33 cellular contexts compared by ENCODE assay signal in genomic region chr2:45484965-45485364, GRCh38.
"Had no signal": no experiment of that assay in that cellular context is flagged by ENCODE, and none has a peak within 500 bp of the region (broad histone marks: within the 10 kb centered on the region; RNA-seq: fewer than 3 reads in every experiment).

No MANE protein-coding gene starts in this region.

- H3K27ac ChIP-seq: adrenal gland, body of pancreas, brain microvascular endothelial cell, breast epithelium, VCaP had no signal

- FAIRE-seq: astrocyte, TTC549 had no signal

- H3K9me3 ChIP-seq: adrenal gland, body of pancreas, breast epithelium had no signal

- H3K4me1 ChIP-seq: adrenal gland, body of pancreas, breast epithelium had no signal

- H3K27me3 ChIP-seq: adrenal gland, body of pancreas, brain microvascular endothelial cell, breast epithelium had no signal

- ATAC-seq: activated CD8-positive, alpha-beta T cell treated with anti-CD3 and anti-CD28 coated beads for 36 hours; activated naive CD4-positive, alpha-beta T cell treated with anti-CD3 and anti-CD28 coated beads, Interleukin-2, amount 50 U/mL, for 72 hours; activated T-cell treated with anti-CD3 and anti-CD28 coated beads, Interleukin-2, amount 50 U/mL, for 4 hours; activated T-cell treated with anti-CD3 and anti-CD28 coated beads, Interleukin-2, amount 50 U/mL, for 72 hours; activated T-helper 17 cell treated with anti-CD3 and anti-CD28 coated beads, Interleukin-2, amount 50 U/mL, for 72 hours; body of pancreas had no signal

- H3K4me3 ChIP-seq: adrenal gland, body of pancreas, breast epithelium had no signal

- H3K36me3 ChIP-seq: adrenal gland, brain microvascular endothelial cell, breast epithelium had no signal

- DNase-seq: activated B cell treated with CpG ODN at 0.5 μM for 24 hours; activated CD4-positive, alpha-beta memory T cell treated with anti-CD3 and anti-CD28 coated beads for 36 hours; activated CD4-positive, alpha-beta T cell treated with anti-CD3 and anti-CD28 coated beads for 4 hours; activated CD4-positive, alpha-beta T cell treated with anti-CD3 and anti-CD28 coated beads, Interleukin-2, amount 10 ng/mL, durations not matched to agents 24 days and 14 days; activated CD4-positive, alpha-beta T cell treated with anti-CD3 and anti-CD28 coated beads, Interleukin-2, amount 50 U/mL, for 1 hour; activated CD4-positive, alpha-beta T cell treated with anti-CD3 and anti-CD28 coated beads, Interleukin-2, amount 50 U/mL, for 4 hours; activated CD4-positive, CD25-positive, alpha-beta regulatory T cell treated with anti-CD3 and anti-CD28 coated beads, Interleukin-2, amount 50 U/mL, for 72 hours; activated CD8-positive, alpha-beta memory T cell treated with anti-CD3 and anti-CD28 coated beads, Interleukin-2, amount 50 U/mL, for 4 hours; activated CD8-positive, alpha-beta T cell treated with anti-CD3 and anti-CD28 coated beads for 36 hours; activated effector memory CD4-positive, alpha-beta T cell treated with anti-CD3 and anti-CD28 coated beads, Interleukin-2, amount 50 U/mL, for 16 hours; activated gamma-delta T cell treated with Interleukin-2 at 50 U/mL for 16 hours; activated naive CD4-positive, alpha-beta T cell; activated naive CD4-positive, alpha-beta T cell treated with anti-CD3 and anti-CD28 coated beads for 36 hours; activated naive CD4-positive, alpha-beta T cell treated with anti-CD3 and anti-CD28 coated beads, Interleukin-2, amount 50 U/mL, for 16 hours; activated naive CD8-positive, alpha-beta T cell treated with anti-CD3 and anti-CD28 coated beads for 36 hours; activated T-cell treated with anti-CD3 and anti-CD28 coated beads for 4 hours; activated T-cell treated with anti-CD3 and anti-CD28 coated beads, Interleukin-2, amount 50 U/mL, for 1 hour; activated T-cell treated with anti-CD3 and anti-CD28 coated beads, Interleukin-2, amount 50 U/mL, for 4 hours; activated T-cell treated with anti-CD3 and anti-CD28 coated beads, Interleukin-2, amount 50 U/mL, for 72 hours; adrenal gland; amniotic stem cell; aorta; body of pancreas; brain microvascular endothelial cell; central memory CD4-positive, alpha-beta T cell; T-helper 2 cell; T-helper 9 cell had no signal
